ENCODE assay signal across 2 cellular contexts in the genomic region with DNA sequence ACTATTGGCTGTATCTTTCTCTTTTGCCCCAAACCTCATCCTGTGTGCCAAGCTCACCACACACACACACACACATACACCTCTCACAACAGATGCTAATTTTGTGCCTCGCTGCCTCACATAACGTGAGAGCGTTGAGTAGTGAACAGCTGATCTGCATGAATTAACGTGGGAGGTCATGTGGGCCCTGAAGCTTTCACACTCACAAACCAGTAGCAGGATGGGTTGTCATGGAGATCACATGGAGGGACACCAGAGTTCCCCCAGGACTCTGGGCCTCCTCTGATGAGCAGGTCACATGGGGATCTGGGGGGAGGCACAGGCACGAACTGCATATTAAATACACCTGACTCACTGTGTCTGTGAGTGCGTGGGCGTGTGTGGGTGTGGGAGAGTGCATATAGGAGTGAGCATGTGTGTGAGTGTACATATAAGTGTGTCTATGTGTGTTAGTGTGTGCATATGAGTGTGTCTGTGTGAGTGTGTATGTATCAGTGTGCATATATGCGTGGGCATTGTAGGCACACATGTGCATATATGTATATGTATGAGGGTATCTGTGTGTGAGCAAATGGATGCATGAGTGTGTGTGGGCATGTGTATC.
TF ChIP-seq lines count a peak whose summit lies in the region.

No MANE protein-coding gene starts in this region.

TF ChIP-seq in HEK293, 187 proteins besides CTCF, POLR2A, EP300 and RAD21 (continued from another document):
- peak; percentile 87 for TF ChIP-seq ZFHX2 (tag by site-specific recombination; conservative IDR thresholded peaks at IDR 0.05)
- no peak for TF ChIP-seq ZNF19 (tag by site-specific recombination; IDR thresholded peaks at IDR 0.05; ENCODE audit: low read depth)

TF ChIP-seq in neural cell, 6 proteins besides CTCF, POLR2A, EP300 and RAD21 (continued from another document):
- TF ChIP-seq REST (IDR thresholded peaks at IDR 0.05; ENCODE audit: borderline replicate concordance) (no peak), MXI1 (conservative IDR thresholded peaks at IDR 0.05; ENCODE audit: poor library complexity, severe bottlenecking) (no peak), POLR2AphosphoS5 (IDR thresholded peaks at IDR 0.05) (no peak)
